In genomic region chr19:33052352-33052972, GRCh38 we compare ENCODE assay signal across 12 cellular contexts. TPM values are rescaled to one million over a fixed set of nuclear protein-coding genes. Genes with fewer than 3 reads are reported as not detected.
DNase-seq lines count a peak whose midpoint lies in the region; ATAC-seq and TF ChIP-seq lines count a peak whose summit lies in the region.
"Had no signal": no experiment of that assay in that cellular context is flagged by ENCODE, and none has a peak within 500 bp of the region (broad histone marks: within the 10 kb centered on the region; RNA-seq: fewer than 3 reads in every experiment).

No MANE protein-coding gene starts in this region.

- H3K36me3 ChIP-seq in GM23338 (ENCODE audit: insufficient read depth) (no peaks in the 10 kb centered on the region), osteoblast (ENCODE audit: insufficient read depth, low read length) (no peaks in the 10 kb centered on the region)
- H3K36me3 ChIP-seq: upper lobe of right lung had no signal

- TF ChIP-seq CTCF in GM23338 (conservative IDR thresholded peaks at IDR 0.05; ENCODE audit: low read depth in 2 of 2) (no peak), fibroblast of mammary gland (conservative IDR thresholded peaks at IDR 0.05; ENCODE audit: control insufficient read depth, insufficient read depth, low read depth, low read length) (no peak), osteoblast (IDR thresholded peaks at IDR 0.05; ENCODE audit: extremely low read depth, low read depth, low read length) (no peak)

- H3K4me1 ChIP-seq in GM23338 (ENCODE audit: insufficient read depth) (peaks cover 2% of the 10 kb centered on the region; the same call in 1 of the 2 replicates), osteoblast (ENCODE audit: insufficient read depth, low read length) (no peaks in the 10 kb centered on the region)

- H3K79me2 ChIP-seq in GM23338 (replicated peaks; ENCODE audit: insufficient read depth), result peaks cover 37% of the 10 kb centered on the region
- no peaks in the 10 kb centered on the region for H3K79me2 ChIP-seq in osteoblast (ENCODE audit: insufficient read depth, low read length)

- no peaks in the 10 kb centered on the region for H3K9me3 Mint-ChIP-seq in GM23338
- no peaks in the 10 kb centered on the region for H3K9me3 Mint-ChIP-seq in activated CD8-positive, alpha-beta memory T cell treated with anti-CD3 and anti-CD28 coated beads, Interleukin-2, amount 10 ng/mL, durations not matched to agents 7 days and 5 days (ENCODE audit: low read depth)

- no peak overlapping the region for H2AFZ ChIP-seq in GM23338
- no peak overlapping the region for H2AFZ ChIP-seq in osteoblast (ENCODE audit: low read length)

- H3K27me3 Mint-ChIP-seq in GM23338 (ENCODE audit: insufficient read depth, low read depth, poor library complexity), result peaks cover 6% of the 10 kb centered on the region
- H3K27me3 Mint-ChIP-seq in activated CD8-positive, alpha-beta memory T cell treated with anti-CD3 and anti-CD28 coated beads, Interleukin-2, amount 10 ng/mL, durations not matched to agents 7 days and 5 days, result no peaks in the 10 kb centered on the region

- H3K4me3 Mint-ChIP-seq in GM23338, result no peak overlapping the region
- H3K4me3 Mint-ChIP-seq in activated CD8-positive, alpha-beta memory T cell treated with anti-CD3 and anti-CD28 coated beads, Interleukin-2, amount 10 ng/mL, durations not matched to agents 7 days and 5 days, result no peak overlapping the region

- peak overlapping the region; percentile 20; the same call in 1 of the 2 replicates for H3K27ac ChIP-seq in GM23338 (ENCODE audit: low read depth)
- H3K27ac ChIP-seq in osteoblast (ENCODE audit: low read depth, low read length), result no peak overlapping the region
- H3K27ac ChIP-seq: upper lobe of right lung had no signal

- H3K9me2 ChIP-seq in GM23338 (ENCODE audit: insufficient read depth), result no peaks in the 10 kb centered on the region

- no peak for DNase-seq in GM23338 (ENCODE audit: low spot score)
- DNase-seq in NCI-H2196 treated with DMSO at 0.1 percent for 48 hours (lab: John Stamatoyannopoulos, UW; ENCODE audit: unreplicated experiment), result peak; percentile 57
- peak; percentile 45 for DNase-seq in fibroblast of mammary gland (ENCODE audit: low read depth)
- DNase-seq in osteoblast (ENCODE audit: insufficient read length, low spot score, missing footprints), result peak; percentile 53
- no peak for DNase-seq in activated CD8-positive, alpha-beta memory T cell treated with anti-CD3 and anti-CD28 coated beads, Interleukin-2, amount 10 ng/mL, durations not matched to agents 7 days and 5 days
- no peak for DNase-seq in cerebellar nuclear complex (lab: John Stamatoyannopoulos, UW)
- DNase-seq in stimulated activated CD4-positive, alpha-beta T cell treated with anti-CD3 and anti-CD28 coated beads, Interleukin-2, amount 100 ng/mL, for 48 hours, result no peak
- DNase-seq: activated CD8-positive, alpha-beta memory T cell treated with anti-CD3 and anti-CD28 coated beads, Interleukin-2, amount 50 U/mL, for 4 hours; effector CD8-positive, alpha-beta T cell; mesendoderm; upper lobe of right lung had no signal

- no peaks in the 10 kb centered on the region for H3K9me3 ChIP-seq in osteoblast (ENCODE audit: low read depth, low read length)
- H3K9me3 ChIP-seq: upper lobe of right lung had no signal

- CTCF ChIA-PET in activated CD8-positive, alpha-beta memory T cell treated with anti-CD3 and anti-CD28 coated beads, Interleukin-2, amount 10 ng/mL, durations not matched to agents 7 days and 5 days (lab: Charles Lee), result no interaction called here

- H3K4me3 ChIP-seq in GM23338 (no peak overlapping the region), fibroblast of mammary gland (ENCODE audit: control insufficient read depth, low read depth, low read length) (no peak overlapping the region), osteoblast (ENCODE audit: insufficient read depth, low read length) (no peak overlapping the region)
- H3K4me3 ChIP-seq: upper lobe of right lung had no signal

- H4K20me1 ChIP-seq in GM23338 (replicated peaks; ENCODE audit: insufficient read depth) (peaks cover 19% of the 10 kb centered on the region), osteoblast (ENCODE audit: insufficient read depth, low read length) (no peaks in the 10 kb centered on the region)

- H3K4me1 Mint-ChIP-seq in GM23338, result peaks cover 21% of the 10 kb centered on the region
- no peaks in the 10 kb centered on the region for H3K4me1 Mint-ChIP-seq in activated CD8-positive, alpha-beta memory T cell treated with anti-CD3 and anti-CD28 coated beads, Interleukin-2, amount 10 ng/mL, durations not matched to agents 7 days and 5 days

- peaks cover 17% of the 10 kb centered on the region for H3K36me3 Mint-ChIP-seq in GM23338 (ENCODE audit: low read depth)
- H3K36me3 Mint-ChIP-seq in activated CD8-positive, alpha-beta memory T cell treated with anti-CD3 and anti-CD28 coated beads, Interleukin-2, amount 10 ng/mL, durations not matched to agents 7 days and 5 days, result no peaks in the 10 kb centered on the region

- peak overlapping the region; percentile 2; the same call in 1 of the 2 replicates for H3K27ac Mint-ChIP-seq in GM23338
- no peak overlapping the region for H3K27ac Mint-ChIP-seq in activated CD8-positive, alpha-beta memory T cell treated with anti-CD3 and anti-CD28 coated beads, Interleukin-2, amount 10 ng/mL, durations not matched to agents 7 days and 5 days

- no peaks in the 10 kb centered on the region for H3K27me3 ChIP-seq in GM23338 (ENCODE audit: insufficient read depth)
- H3K27me3 ChIP-seq in osteoblast (ENCODE audit: insufficient read depth, low read length), result no peaks in the 10 kb centered on the region
- H3K27me3 ChIP-seq: upper lobe of right lung had no signal

- H3K4me2 ChIP-seq in GM23338 (no peak overlapping the region), osteoblast (ENCODE audit: insufficient read depth, low read length) (no peak overlapping the region)

- no peaks in the 10 kb centered on the region for H3F3A ChIP-seq in GM23338 (replicated peaks; ENCODE audit: low read depth)

- no peak for ATAC-seq in GM23338
- ATAC-seq in activated CD8-positive, alpha-beta memory T cell treated with anti-CD3 and anti-CD28 coated beads, Interleukin-2, amount 10 ng/mL, durations not matched to agents 7 days and 5 days, result no peak
- ATAC-seq in HG03095 (IDR thresholded peaks at IDR 0.05; ENCODE audit: unreplicated experiment), result no peak
- ATAC-seq: upper lobe of right lung had no signal

TF ChIP-seq in GM23338, 12 proteins besides CTCF, POLR2A, EP300 and RAD21 (continues in another document):
- no peak for TF ChIP-seq ETS1 (IDR thresholded peaks at IDR 0.05)

RNA-seq across cellular contexts. Expression of gene RHPN2, which starts 12.2 kb away (rescaled TPM):
- total RNA-seq in GM23338 (2014; rRNA removed; shearing (Covaris generic)), result 28.8 and 29.6 TPM in 2 replicates
- 14.2 and 15.7 TPM in 2 replicates for polyA plus RNA-seq in GM23338 (2016; fragmentation: Nextera tagmentation; extraction: Ambion mirVana)
- 0.59 and 1.4 TPM in 2 replicates for total RNA-seq in osteoblast
- 1 to 10 TPM; 1.3 to 2.4 TPM for total RNA-seq in activated CD8-positive, alpha-beta memory T cell treated with anti-CD3 and anti-CD28 coated beads, Interleukin-2, amount 10 ng/mL, durations not matched to agents 7 days and 5 days

RNA-seq across cellular contexts. Expression of gene GPATCH1, which starts 28.5 kb away (rescaled TPM):
- total RNA-seq in GM23338 (2014; rRNA removed; shearing (Covaris generic)), result 8.1 and 13.6 TPM in 2 replicates
- 11.5 and 12.0 TPM in 2 replicates for polyA plus RNA-seq in GM23338 (2016; fragmentation: Nextera tagmentation; extraction: Ambion mirVana)
- 5.6 and 6.2 TPM in 2 replicates for total RNA-seq in osteoblast
- 10 to 100 TPM; 13.7 to 15.4 TPM for total RNA-seq in activated CD8-positive, alpha-beta memory T cell treated with anti-CD3 and anti-CD28 coated beads, Interleukin-2, amount 10 ng/mL, durations not matched to agents 7 days and 5 days

Comparison
In these comparisons a context has a peak if more than half of its experiments do, and no peak if none do; other contexts are left out.
1. DNase-seq: peak in NCI-H2196 treated with DMSO at 0.1 percent for 48 hours (single experiment), fibroblast of mammary gland (single experiment) and osteoblast (single experiment); none in GM23338 (single experiment), activated CD8-positive, alpha-beta memory T cell treated with anti-CD3 and anti-CD28 coated beads, Interleukin-2, amount 10 ng/mL, durations not matched to agents 7 days and 5 days (single experiment), cerebellar nuclear complex (0 of 2) and stimulated activated CD4-positive, alpha-beta T cell treated with anti-CD3 and anti-CD28 coated beads, Interleukin-2, amount 100 ng/mL, for 48 hours (0 of 2).